In genomic region chr3:153269730-153270129, GRCh38 we compare ENCODE assay signal across 8 cellular contexts.
"Had no signal": no experiment of that assay in that cellular context is flagged by ENCODE, and none has a peak within 500 bp of the region (broad histone marks: within the 10 kb centered on the region; RNA-seq: fewer than 3 reads in every experiment).

No MANE protein-coding gene starts in this region.

- H3K27ac ChIP-seq: HL-60 had no signal

- DNase-seq: H9, HCEC 1CT, HFFc6, IMR-90 had no signal

- H2AFZ ChIP-seq: GM23338 had no signal

- H3K4me3 ChIP-seq: GM23338 had no signal

- H3K4me2 ChIP-seq: GM23338 had no signal

- ATAC-seq: GM23338 had no signal

- FAIRE-seq: H1, H54 had no signal
